In genomic region chr19:737591-738093, GRCh38 we compare ENCODE assay signal across 8 cellular contexts. TPM values are rescaled to one million over a fixed set of nuclear protein-coding genes. Genes with fewer than 3 reads are reported as not detected.
DNase-seq lines count a peak whose midpoint lies in the region; ATAC-seq, FAIRE-seq and TF ChIP-seq lines count a peak whose summit lies in the region.

No MANE protein-coding gene starts in this region.

- no peaks in the 10 kb centered on the region for H3K36me3 ChIP-seq in kidney (ENCODE audit: control insufficient read depth in 1 of 2, insufficient read depth in 2 of 2, low read length in 2 of 2)

- no peak for FAIRE-seq in kidney (lab: Jason Lieb, UNC)

- TF ChIP-seq CTCF in kidney (IDR thresholded peaks at IDR 0.05; ENCODE audit: borderline replicate concordance, extremely low read depth, insufficient read depth) = peak; percentile 45

- ATAC-seq in HG03139 (IDR thresholded peaks at IDR 0.05; ENCODE audit: unreplicated experiment) = no peak

- DNase-seq in AG08395 (ENCODE audit: low spot score) (peak; percentile 64), H4 (ENCODE audit: low spot score) (peak; percentile 40), T-helper 2 cell (peak; percentile 23 to 50 (median 36)), astrocyte of the hippocampus (ENCODE audit: low read depth, low spot score) (peak; percentile 63), kidney (peak; percentile 78), DMS79 (lab: John Stamatoyannopoulos, UW) (no peak)
- DNase-seq in stimulated activated CD4-positive, alpha-beta T cell treated with anti-CD3 and anti-CD28 coated beads, TNF-alpha, amount 100 ng/mL, for 48 hours (ENCODE audit: low read depth in 3 of 3) = peak; percentile 21 to 43 (median 23)

- no peaks in the 10 kb centered on the region for H3K9me3 ChIP-seq in kidney (ENCODE audit: control insufficient read depth in 1 of 2, low read length in 2 of 2)

- H3K4me1 ChIP-seq in kidney (ENCODE audit: control insufficient read depth in 1 of 2, insufficient read depth in 1 of 2, low read depth in 1 of 2, low read length in 2 of 2) = peaks cover 0 to 11% of the 10 kb centered on the region in 2 donors

- intact Hi-C loops in kidney (cut with DNase I) = no loop called here

- H3K4me3 ChIP-seq in kidney (ENCODE audit: low read length in 2 of 2) = no peak overlapping the region

- no peak overlapping the region for H3K27ac ChIP-seq in kidney (ENCODE audit: low read depth in 2 of 2, low read length in 2 of 2)

- no peak overlapping the region for H3K9ac ChIP-seq in kidney (ENCODE audit: low read length in 2 of 2)

RNA-seq across cellular contexts. Expression of gene MISP, which starts 13.3 kb away (rescaled TPM):
- not detected in 2 replicates for total RNA-seq in H4 (2014; rRNA removed; shearing (Covaris generic))
- 17.8 TPM for total RNA-seq in kidney
- polyA plus RNA-seq in kidney (ENCODE audit: insufficient read depth, low read depth, low replicate concordance) = 19.6 TPM

RNA-seq across cellular contexts. Expression of gene PALM, which starts 28.9 kb away (rescaled TPM):
- 3.7 and 5.8 TPM in 2 replicates for total RNA-seq in H4 (2014; rRNA removed; shearing (Covaris generic))
- total RNA-seq in kidney = 49.4 TPM
- polyA plus RNA-seq in kidney (ENCODE audit: insufficient read depth, low read depth, low replicate concordance) = 92.3 TPM

RNA-seq across cellular contexts. Expression of gene PRSS57, which starts 42.4 kb away (rescaled TPM):
- total RNA-seq in H4 (2014; rRNA removed; shearing (Covaris generic)) = not detected in 2 replicates
- total RNA-seq in kidney = not detected
- not detected for polyA plus RNA-seq in kidney (ENCODE audit: insufficient read depth, low read depth, low replicate concordance)

RNA-seq across cellular contexts. Expression of gene PTBP1, which starts 59.6 kb away (rescaled TPM):
- 131 and 138 TPM in 2 replicates for total RNA-seq in H4 (2014; rRNA removed; shearing (Covaris generic))
- total RNA-seq in kidney = 339 TPM
- 102 TPM for polyA plus RNA-seq in kidney (ENCODE audit: insufficient read depth, low read depth, low replicate concordance)

Comparison
In these comparisons a context has a peak if more than half of its experiments do, and no peak if none do; other contexts are left out.
1. RNA of gene MISP, which starts 13.3 kb away (total RNA-seq): 17.8 TPM in kidney (single experiment); not detected in H4; every median in the first group is over 10 times any median in the second.